ENCODE assay signal across 9 cellular contexts in the genomic region with DNA sequence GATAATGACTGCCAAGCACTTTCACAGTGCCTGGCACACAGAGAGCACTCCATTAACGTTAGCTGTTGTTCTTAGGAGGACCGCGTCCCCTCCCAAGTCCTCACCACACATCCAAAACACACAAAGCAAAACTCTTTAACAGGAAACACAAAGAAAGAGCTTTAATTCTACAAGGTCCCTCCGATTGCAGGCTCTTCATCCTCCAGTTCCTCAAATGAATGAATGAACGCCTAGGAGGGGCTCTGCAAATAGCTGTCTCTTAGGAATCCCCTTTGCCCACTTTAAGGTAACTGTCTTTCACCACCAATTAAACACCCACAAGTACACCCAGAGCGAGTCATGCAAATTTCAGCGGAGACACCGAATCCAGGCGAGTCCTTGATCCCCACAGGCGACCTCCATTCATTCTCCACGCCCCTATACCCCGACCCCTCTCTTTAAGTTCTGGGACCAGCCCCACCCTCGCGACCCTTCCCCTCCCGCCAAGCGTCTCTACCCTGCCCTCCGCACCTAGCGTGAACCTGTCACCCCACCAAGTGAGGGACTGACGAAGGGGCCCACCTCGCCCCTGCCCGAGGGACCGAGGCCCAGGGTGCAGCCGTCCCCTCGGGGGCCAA. TPM values are rescaled to one million over a fixed set of nuclear protein-coding genes. Genes with fewer than 3 reads are reported as not detected.
DNase-seq lines count a peak whose midpoint lies in the region; ATAC-seq and TF ChIP-seq lines count a peak whose summit lies in the region.
"Had no signal": no experiment of that assay in that cellular context is flagged by ENCODE, and none has a peak within 500 bp of the region (broad histone marks: within the 10 kb centered on the region; RNA-seq: fewer than 3 reads in every experiment).

No MANE protein-coding gene starts in this region.

- H3K27ac ChIP-seq in right cardiac atrium (ENCODE audit: low read length): peak overlapping the region; percentile 99
- peak overlapping the region; percentile 99 for H3K27ac ChIP-seq in skeletal muscle tissue (ENCODE audit: low read depth, low read length)

- H3K27me3 ChIP-seq in right cardiac atrium (ENCODE audit: control insufficient read depth, insufficient read depth) (no peaks in the 10 kb centered on the region), skeletal muscle tissue (ENCODE audit: control insufficient read depth in 3 of 3, insufficient read depth in 3 of 3, low read length in 3 of 3) (no peaks in the 10 kb centered on the region)

- H3K9me3 Mint-ChIP-seq in activated CD8-positive, alpha-beta memory T cell treated with anti-CD3 and anti-CD28 coated beads, Interleukin-2, amount 10 ng/mL, durations not matched to agents 7 days and 5 days (ENCODE audit: low read depth): no peaks in the 10 kb centered on the region
- no peaks in the 10 kb centered on the region for H3K9me3 Mint-ChIP-seq in activated CD8-positive, alpha-beta T cell treated with anti-CD3 and anti-CD28 coated beads for 36 hours

- no peak for ATAC-seq in activated CD8-positive, alpha-beta memory T cell treated with anti-CD3 and anti-CD28 coated beads, Interleukin-2, amount 10 ng/mL, durations not matched to agents 7 days and 5 days
- ATAC-seq in HG03342 (IDR thresholded peaks at IDR 0.05; ENCODE audit: unreplicated experiment): peak; percentile 9
- no peak for ATAC-seq in activated CD8-positive, alpha-beta T cell treated with anti-CD3 and anti-CD28 coated beads for 36 hours
- ATAC-seq in right cardiac atrium: peak in 1 of 2 donors; percentile 1

- no peak for TF ChIP-seq CTCF in activated CD8-positive, alpha-beta T cell treated with anti-CD3 and anti-CD28 coated beads for 36 hours (IDR thresholded peaks at IDR 0.05)

- H3K27ac Mint-ChIP-seq in activated CD8-positive, alpha-beta memory T cell treated with anti-CD3 and anti-CD28 coated beads, Interleukin-2, amount 10 ng/mL, durations not matched to agents 7 days and 5 days: peak overlapping the region; percentile 73
- H3K27ac Mint-ChIP-seq in activated CD8-positive, alpha-beta T cell treated with anti-CD3 and anti-CD28 coated beads for 36 hours: peak overlapping the region; percentile 93

- DNase-seq in activated CD8-positive, alpha-beta memory T cell treated with anti-CD3 and anti-CD28 coated beads, Interleukin-2, amount 10 ng/mL, durations not matched to agents 7 days and 5 days: no peak
- DNase-seq in activated CD8-positive, alpha-beta memory T cell treated with anti-CD3 and anti-CD28 coated beads, Interleukin-2, amount 50 U/mL, for 48 hours: no peak
- peak; percentile 13 for DNase-seq in activated CD8-positive, alpha-beta T cell treated with anti-CD3 and anti-CD28 coated beads for 36 hours
- DNase-seq in right cardiac atrium (peak in 1 of 3 donors; percentile 71), NCI-H774 (lab: John Stamatoyannopoulos, UW) (no peak), glomerular visceral epithelial cell (ENCODE audit: extremely low spot score) (no peak)

- H3K4me3 ChIP-seq in right cardiac atrium (ENCODE audit: low read length): peak overlapping the region; percentile 87
- H3K4me3 ChIP-seq in skeletal muscle tissue (ENCODE audit: low read length in 3 of 3): peak overlapping the region; percentile 91 to 93 (median 92)

- 1% methylated on average over 24 of the region's 24 CpGs for WGBS in right cardiac atrium

- intact Hi-C loops in activated CD8-positive, alpha-beta T cell treated with anti-CD3 and anti-CD28 coated beads for 36 hours (cut with micrococcal nuclease): no loop called here
- intact Hi-C loops in right cardiac atrium (cut with DNase I): no loop called here

- peaks cover 5% of the 10 kb centered on the region for H3K4me1 ChIP-seq in right cardiac atrium (ENCODE audit: control insufficient read depth, insufficient read depth, low read length)
- H3K4me1 ChIP-seq in skeletal muscle tissue (ENCODE audit: control insufficient read depth in 3 of 3, insufficient read depth in 3 of 3, low read length in 3 of 3): peaks cover 25 to 33% (median 32%) of the 10 kb centered on the region in 3 donors

- peaks cover 2% of the 10 kb centered on the region for H3K36me3 Mint-ChIP-seq in activated CD8-positive, alpha-beta memory T cell treated with anti-CD3 and anti-CD28 coated beads, Interleukin-2, amount 10 ng/mL, durations not matched to agents 7 days and 5 days
- no peaks in the 10 kb centered on the region for H3K36me3 Mint-ChIP-seq in activated CD8-positive, alpha-beta T cell treated with anti-CD3 and anti-CD28 coated beads for 36 hours (ENCODE audit: low read depth)

- POLR2A ChIA-PET in activated CD8-positive, alpha-beta T cell treated with anti-CD3 and anti-CD28 coated beads for 36 hours (lab: Charles Lee): interaction anchor here (0.6 to 3.2 kb wide), 8 partner anchors 9 to 587 kb away, joined by 3 to 20 read pairs (median 4); a partner anchor contains a TSS

- H3K4me3 Mint-ChIP-seq in activated CD8-positive, alpha-beta memory T cell treated with anti-CD3 and anti-CD28 coated beads, Interleukin-2, amount 10 ng/mL, durations not matched to agents 7 days and 5 days: peak overlapping the region; percentile 95
- peak overlapping the region; percentile 99 for H3K4me3 Mint-ChIP-seq in activated CD8-positive, alpha-beta T cell treated with anti-CD3 and anti-CD28 coated beads for 36 hours

- no peaks in the 10 kb centered on the region for H3K27me3 Mint-ChIP-seq in activated CD8-positive, alpha-beta memory T cell treated with anti-CD3 and anti-CD28 coated beads, Interleukin-2, amount 10 ng/mL, durations not matched to agents 7 days and 5 days
- H3K27me3 Mint-ChIP-seq in activated CD8-positive, alpha-beta T cell treated with anti-CD3 and anti-CD28 coated beads for 36 hours: no peaks in the 10 kb centered on the region

- H3K4me1 Mint-ChIP-seq in activated CD8-positive, alpha-beta memory T cell treated with anti-CD3 and anti-CD28 coated beads, Interleukin-2, amount 10 ng/mL, durations not matched to agents 7 days and 5 days: peaks cover 22% of the 10 kb centered on the region
- peaks cover 26% of the 10 kb centered on the region for H3K4me1 Mint-ChIP-seq in activated CD8-positive, alpha-beta T cell treated with anti-CD3 and anti-CD28 coated beads for 36 hours (ENCODE audit: low read depth)

- no peaks in the 10 kb centered on the region for H3K9me3 ChIP-seq in right cardiac atrium (ENCODE audit: control insufficient read depth, low read length)
- H3K9me3 ChIP-seq in skeletal muscle tissue (ENCODE audit: control insufficient read depth in 3 of 3, low read length in 3 of 3): no peaks in the 10 kb centered on the region

- H3K36me3 ChIP-seq in skeletal muscle tissue (ENCODE audit: control insufficient read depth in 3 of 3, insufficient read depth in 3 of 3, low read length in 3 of 3): no peaks in the 10 kb centered on the region

- H3K9ac ChIP-seq in skeletal muscle tissue (ENCODE audit: low read depth in 1 of 3, low read length in 3 of 3): peak overlapping the region; percentile 90 to 99 (median 99)

- CTCF ChIA-PET in activated CD8-positive, alpha-beta memory T cell treated with anti-CD3 and anti-CD28 coated beads, Interleukin-2, amount 10 ng/mL, durations not matched to agents 7 days and 5 days (lab: Charles Lee): interaction anchor here (0.5 to 2.2 kb wide), 9 partner anchors 9 to 274 kb away, joined by 3 to 8 read pairs (median 3); a partner anchor contains a TSS
- CTCF ChIA-PET in activated CD8-positive, alpha-beta T cell treated with anti-CD3 and anti-CD28 coated beads for 36 hours (lab: Charles Lee): interaction anchor here (0.7 to 2.1 kb wide), 5 partner anchors 21 to 78 kb away, joined by 4 to 10 read pairs (median 5); a partner anchor contains a TSS

RNA-seq across cellular contexts. Expression of a gene that starts 0.6 kb away (rescaled TPM):
- 10 to 100 TPM; 29.8 to 30.3 TPM for total RNA-seq in activated CD8-positive, alpha-beta memory T cell treated with anti-CD3 and anti-CD28 coated beads, Interleukin-2, amount 10 ng/mL, durations not matched to agents 7 days and 5 days
- total RNA-seq in activated CD8-positive, alpha-beta T cell treated with anti-CD3 and anti-CD28 coated beads for 36 hours: 10 to 100 TPM; 20.7 to 23.2 TPM
- 10 to 100 TPM; 30.5 to 43.1 (median 38.6) TPM for total RNA-seq in right cardiac atrium
- polyA plus RNA-seq in right cardiac atrium: 15.7 TPM
- 23.0 TPM for total RNA-seq in skeletal muscle tissue

RNA-seq across cellular contexts. Expression of a gene that starts 34.7 kb away (rescaled TPM):
- total RNA-seq in activated CD8-positive, alpha-beta memory T cell treated with anti-CD3 and anti-CD28 coated beads, Interleukin-2, amount 10 ng/mL, durations not matched to agents 7 days and 5 days: not detected
- total RNA-seq in activated CD8-positive, alpha-beta T cell treated with anti-CD3 and anti-CD28 coated beads for 36 hours: not detected
- total RNA-seq in right cardiac atrium (under 1 TPM; 0.32 to 0.56 (median 0.40) TPM), skeletal muscle tissue (1.0 TPM)
- 0.16 TPM for polyA plus RNA-seq in right cardiac atrium
- total RNA-seq: dermis microvascular lymphatic vessel endothelial cell had no signal
